ENCODE assay signal across 9 cellular contexts in genomic region chr1:202213361-202214088, GRCh38. TPM values are rescaled to one million over a fixed set of nuclear protein-coding genes. Genes with fewer than 3 reads are reported as not detected.
DNase-seq lines count a peak whose midpoint lies in the region; ATAC-seq and TF ChIP-seq lines count a peak whose summit lies in the region.
"Had no signal": no experiment of that assay in that cellular context is flagged by ENCODE, and none has a peak within 500 bp of the region (broad histone marks: within the 10 kb centered on the region; RNA-seq: fewer than 3 reads in every experiment).

No MANE protein-coding gene starts in this region.

- peaks cover 4% of the 10 kb centered on the region; the same call in 1 of the 2 replicates for H3K4me1 ChIP-seq in PC-9 (replicated peaks; ENCODE audit: insufficient read depth)
- H3K4me1 ChIP-seq in suprapubic skin = peaks cover 13% of the 10 kb centered on the region
- H3K4me1 ChIP-seq: pancreas had no signal

- H3K4me1 Mint-ChIP-seq in activated CD8-positive, alpha-beta T cell treated with anti-CD3 and anti-CD28 coated beads for 36 hours (ENCODE audit: low read depth) = peaks cover 5% of the 10 kb centered on the region
- peaks cover 7% of the 10 kb centered on the region for H3K4me1 Mint-ChIP-seq in activated CD8-positive, alpha-beta T cell treated with anti-CD3 and anti-CD28 coated beads, Interleukin-2, amount 10 ng/mL, durations not matched to agents 7 days and 5 days (ENCODE audit: low read depth)

- H3K27me3 ChIP-seq in PC-9 (ENCODE audit: insufficient read depth, low read depth) (peaks cover 60% of the 10 kb centered on the region), suprapubic skin (peaks cover 48% of the 10 kb centered on the region)
- H3K27me3 ChIP-seq: pancreas had no signal

- POLR2A ChIA-PET in activated CD8-positive, alpha-beta T cell treated with anti-CD3 and anti-CD28 coated beads for 36 hours (lab: Charles Lee) = no interaction called here
- POLR2A ChIA-PET in activated CD8-positive, alpha-beta T cell treated with anti-CD3 and anti-CD28 coated beads, Interleukin-2, amount 10 ng/mL, durations not matched to agents 7 days and 5 days (lab: Charles Lee) = no interaction called here
- POLR2A ChIA-PET in PC-9 (lab: Charles Lee; ENCODE audit: unreplicated experiment) = interaction anchor here (1.3 kb wide), 1 partner anchor 13 kb away, joined by 5 read pairs; no protein-coding TSS in a partner anchor

- peaks cover 38% of the 10 kb centered on the region for H3K27me3 Mint-ChIP-seq in activated CD8-positive, alpha-beta T cell treated with anti-CD3 and anti-CD28 coated beads for 36 hours
- H3K27me3 Mint-ChIP-seq in activated CD8-positive, alpha-beta T cell treated with anti-CD3 and anti-CD28 coated beads, Interleukin-2, amount 10 ng/mL, durations not matched to agents 7 days and 5 days (ENCODE audit: low read depth) = peaks cover 61% of the 10 kb centered on the region

- TF ChIP-seq CTCF in activated CD8-positive, alpha-beta T cell treated with anti-CD3 and anti-CD28 coated beads for 36 hours (IDR thresholded peaks at IDR 0.05) = no peak
- TF ChIP-seq CTCF in PC-9 (conservative IDR thresholded peaks at IDR 0.05) (peak; percentile 63; the same call in 1 of the 2 replicates), suprapubic skin (IDR thresholded peaks at IDR 0.05) (no peak)

- H3K9me3 Mint-ChIP-seq in activated CD8-positive, alpha-beta T cell treated with anti-CD3 and anti-CD28 coated beads for 36 hours = no peaks in the 10 kb centered on the region
- no peaks in the 10 kb centered on the region for H3K9me3 Mint-ChIP-seq in activated CD8-positive, alpha-beta T cell treated with anti-CD3 and anti-CD28 coated beads, Interleukin-2, amount 10 ng/mL, durations not matched to agents 7 days and 5 days (ENCODE audit: insufficient read depth)

- H3K4me3 ChIP-seq in PC-9 (peak overlapping the region; percentile 53; the same call in 1 of the 2 replicates), suprapubic skin (peak overlapping the region; percentile 50)

- 32% methylated on average over 8 of the region's 8 CpGs for WGBS in suprapubic skin

- no peaks in the 10 kb centered on the region for H3K36me3 Mint-ChIP-seq in activated CD8-positive, alpha-beta T cell treated with anti-CD3 and anti-CD28 coated beads for 36 hours (ENCODE audit: low read depth)
- H3K36me3 Mint-ChIP-seq in activated CD8-positive, alpha-beta T cell treated with anti-CD3 and anti-CD28 coated beads, Interleukin-2, amount 10 ng/mL, durations not matched to agents 7 days and 5 days (ENCODE audit: low read depth) = no peaks in the 10 kb centered on the region

- CTCF ChIA-PET in activated CD8-positive, alpha-beta T cell treated with anti-CD3 and anti-CD28 coated beads for 36 hours (lab: Charles Lee) = interaction anchor here (0.6 to 2.5 kb wide), 12 partner anchors 8 to 853 kb away, joined by 3 to 11 read pairs (median 4); partner anchors contain the start of gene LGR6
- CTCF ChIA-PET in activated CD8-positive, alpha-beta T cell treated with anti-CD3 and anti-CD28 coated beads, Interleukin-2, amount 10 ng/mL, durations not matched to agents 7 days and 5 days (lab: Charles Lee) = interaction anchor here (1.3 kb wide), 1 partner anchor 21 kb away, joined by 3 read pairs; no protein-coding TSS in a partner anchor
- CTCF ChIA-PET in PC-9 (lab: Charles Lee) = interaction anchor here (0.5 kb wide), 1 partner anchor 565 kb away, joined by 15 read pairs; no protein-coding TSS in a partner anchor

- BruUV-seq in PC-9 (replicated peaks; lab: Mats Ljungman, UMichigan) = no TSS peak

- H3K27ac ChIP-seq in PC-9 (no peak overlapping the region), suprapubic skin (no peak overlapping the region)
- H3K27ac ChIP-seq: pancreas had no signal

- peak overlapping the region; percentile 49 for H3K4me3 Mint-ChIP-seq in activated CD8-positive, alpha-beta T cell treated with anti-CD3 and anti-CD28 coated beads for 36 hours
- no peak overlapping the region for H3K4me3 Mint-ChIP-seq in activated CD8-positive, alpha-beta T cell treated with anti-CD3 and anti-CD28 coated beads, Interleukin-2, amount 10 ng/mL, durations not matched to agents 7 days and 5 days

- H3K9me3 ChIP-seq in PC-9 (ENCODE audit: insufficient read depth, low read depth) (no peaks in the 10 kb centered on the region), suprapubic skin (no peaks in the 10 kb centered on the region)
- H3K9me3 ChIP-seq: pancreas had no signal

- no peaks in the 10 kb centered on the region for H3K79me2 ChIP-seq in PC-9 (ENCODE audit: low read depth)

- H3K27ac Mint-ChIP-seq in activated CD8-positive, alpha-beta T cell treated with anti-CD3 and anti-CD28 coated beads for 36 hours = no peak overlapping the region
- H3K27ac Mint-ChIP-seq in activated CD8-positive, alpha-beta T cell treated with anti-CD3 and anti-CD28 coated beads, Interleukin-2, amount 10 ng/mL, durations not matched to agents 7 days and 5 days = no peak overlapping the region

- no peaks in the 10 kb centered on the region for H4K20me1 ChIP-seq in PC-9 (ENCODE audit: insufficient read depth)

- peaks cover 3% of the 10 kb centered on the region for H3F3A ChIP-seq in PC-9 (ENCODE audit: insufficient read depth, low read depth)

- TF ChIP-seq EP300 in suprapubic skin (IDR thresholded peaks at IDR 0.05) = no peak

- no peak for DNase-seq in activated CD8-positive, alpha-beta T cell treated with anti-CD3 and anti-CD28 coated beads for 36 hours
- no peak for DNase-seq in activated CD8-positive, alpha-beta T cell treated with anti-CD3 and anti-CD28 coated beads, Interleukin-2, amount 10 ng/mL, durations not matched to agents 7 days and 5 days
- DNase-seq in PC-9 (no peak), left ventricle myocardium superior (no peak), suprapubic skin (ENCODE audit: low spot score in 2 of 2) (no peak), posterior cingulate gyrus (no peak), kidney glomerular epithelial cell (lab: John Stamatoyannopoulos, UW) (no peak)

- H3K4me2 ChIP-seq in PC-9 = peak overlapping the region; percentile 81

- 0 out of 2 replicates have a peak overlapping the region, but pooled peaks have one; percentile 76 for H2AFZ ChIP-seq in PC-9

- TF ChIP-seq POLR2A in suprapubic skin (IDR thresholded peaks at IDR 0.05) = no peak

- no peaks in the 10 kb centered on the region for H3K9me2 ChIP-seq in PC-9 (ENCODE audit: insufficient read depth)

- H3K36me3 ChIP-seq in PC-9 (ENCODE audit: low read depth) = no peaks in the 10 kb centered on the region
- H3K36me3 ChIP-seq in suprapubic skin = no peaks in the 10 kb centered on the region
- H3K36me3 ChIP-seq: pancreas had no signal

- intact Hi-C loops in activated CD8-positive, alpha-beta T cell treated with anti-CD3 and anti-CD28 coated beads for 36 hours (cut with micrococcal nuclease) = no loop called here
- intact Hi-C loops in PC-9 (cut with micrococcal nuclease; ENCODE audit: unreplicated experiment) (no loop called here), left ventricle myocardium superior (cut with micrococcal nuclease) (no loop called here), posterior cingulate gyrus (cut with DNase I) (no loop called here)

- ATAC-seq in activated CD8-positive, alpha-beta T cell treated with anti-CD3 and anti-CD28 coated beads for 36 hours = peak; percentile 68
- ATAC-seq in activated CD8-positive, alpha-beta T cell treated with anti-CD3 and anti-CD28 coated beads, Interleukin-2, amount 10 ng/mL, durations not matched to agents 7 days and 5 days = no peak
- peak; percentile 16 for ATAC-seq in left ventricle myocardium superior
- ATAC-seq in GM18858 (IDR thresholded peaks at IDR 0.05; ENCODE audit: unreplicated experiment) = no peak

RNA-seq across cellular contexts. Expression of gene LGR6, which starts 19.9 kb away (rescaled TPM):
- total RNA-seq in activated CD8-positive, alpha-beta T cell treated with anti-CD3 and anti-CD28 coated beads for 36 hours = under 1 TPM; 0.34 TPM
- total RNA-seq in activated CD8-positive, alpha-beta T cell treated with anti-CD3 and anti-CD28 coated beads, Interleukin-2, amount 10 ng/mL, durations not matched to agents 7 days and 5 days = under 1 TPM in 1 of 2 experiments, not detected in 1; 0.08 TPM
- 5.6 and 7.9 TPM in 2 replicates for total RNA-seq in PC-9 (2021)
- 2.9 TPM for total RNA-seq in left ventricle myocardium superior
- total RNA-seq in suprapubic skin = 1 to 10 TPM; 1.6 to 4.9 (median 4.1) TPM

RNA-seq across cellular contexts. Expression of gene PTPN7, which starts 53.1 kb away (rescaled TPM):
- 100 to 1,000 TPM; 195 to 200 TPM for total RNA-seq in activated CD8-positive, alpha-beta T cell treated with anti-CD3 and anti-CD28 coated beads for 36 hours
- total RNA-seq in activated CD8-positive, alpha-beta T cell treated with anti-CD3 and anti-CD28 coated beads, Interleukin-2, amount 10 ng/mL, durations not matched to agents 7 days and 5 days = 100 to 1,000 TPM; 242 to 255 TPM
- total RNA-seq in PC-9 (2021) (not detected in 2 replicates), left ventricle myocardium superior (0.92 TPM), suprapubic skin (1 to 10 TPM in 1 of 4 donors, under 1 TPM in 2, not detected in 1; 0.42 to 2.7 (median 0.60) TPM)

Comparison
In these comparisons a context has a peak if more than half of its experiments do, and no peak if none do; other contexts are left out.
1. ATAC-seq: peak in activated CD8-positive, alpha-beta T cell treated with anti-CD3 and anti-CD28 coated beads for 36 hours (single experiment) and left ventricle myocardium superior (single experiment); none in activated CD8-positive, alpha-beta T cell treated with anti-CD3 and anti-CD28 coated beads, Interleukin-2, amount 10 ng/mL, durations not matched to agents 7 days and 5 days (single experiment) and GM18858 (single experiment).
2. RNA of gene PTPN7, which starts 53.1 kb away (total RNA-seq): 242 to 255 TPM in activated CD8-positive, alpha-beta T cell treated with anti-CD3 and anti-CD28 coated beads, Interleukin-2, amount 10 ng/mL, durations not matched to agents 7 days and 5 days and 195 to 200 TPM in activated CD8-positive, alpha-beta T cell treated with anti-CD3 and anti-CD28 coated beads for 36 hours; 0.92 TPM in left ventricle myocardium superior (single experiment), 0.42 to 2.7 TPM in suprapubic skin and not detected in PC-9; every median in the first group is over 10 times any median in the second.